In genomic region chr3:72178463-72179106, GRCh38 we compare ENCODE assay signal across 22 cellular contexts.
"Had no signal": no experiment of that assay in that cellular context is flagged by ENCODE, and none has a peak within 500 bp of the region (broad histone marks: within the 10 kb centered on the region; RNA-seq: fewer than 3 reads in every experiment).

No MANE protein-coding gene starts in this region.

- H3K4me3 ChIP-seq: adrenal gland, testis had no signal

- H3K4me3 Mint-ChIP-seq: neural crest cell; stimulated activated memory B cell treated with anti-CD40 and anti-IgM and Interleukin-4, amounts not matched to agents 10 μg/mL and 1 μg/mL and 100 μg/mL, for 72 hours; type B pancreatic cell had no signal

- ATAC-seq: gastroesophageal sphincter had no signal

- FAIRE-seq: bronchial epithelial cell had no signal

- H3K36me3 ChIP-seq: adrenal gland, esophagus muscularis mucosa, gastroesophageal sphincter, heart left ventricle, left lung, spleen had no signal

- H3K36me3 Mint-ChIP-seq: stimulated activated memory B cell treated with anti-CD40 and anti-IgM and Interleukin-4, amounts not matched to agents 10 μg/mL and 1 μg/mL and 100 μg/mL, for 72 hours; type B pancreatic cell had no signal

- H3K9me3 ChIP-seq: adrenal gland, esophagus muscularis mucosa, gastroesophageal sphincter, left lung, testis had no signal

- H3K27me3 ChIP-seq: adrenal gland, esophagus muscularis mucosa, gastroesophageal sphincter, testis had no signal

- DNase-seq: activated CD4-positive, CD25-positive, alpha-beta regulatory T cell treated with anti-CD3 and anti-CD28 coated beads, Interleukin-2, amount 50 U/mL, for 72 hours; activated CD8-positive, alpha-beta memory T cell treated with anti-CD3 and anti-CD28 coated beads for 24 hours; activated CD8-positive, alpha-beta memory T cell treated with anti-CD3 and anti-CD28 coated beads, Interleukin-2, amount 50 U/mL, for 48 hours; activated gamma-delta T cell; activated T-cell treated with anti-CD3 and anti-CD28 coated beads, Interleukin-2, amount 50 U/mL, for 72 hours; adrenal gland; cerebellar nuclear complex; effector CD4-positive, alpha-beta T cell; left lung; mammary epithelial cell; retina; spleen; stimulated activated CD4-positive, alpha-beta T cell treated with anti-CD3 and anti-CD28 coated beads, Interleukin-4, amount 100 ng/mL, for 4 hours; testis had no signal

- H3K4me1 ChIP-seq: adrenal gland had no signal

- H3K27ac Mint-ChIP-seq: activated naive CD4-positive, alpha-beta T cell treated with anti-CD3 and anti-CD28 coated beads, Interleukin-2, amount 50 U/mL, for 24 hours; activated T-cell treated with anti-CD3 and anti-CD28 coated beads, Interleukin-2, amount 50 U/mL, for 72 hours; stimulated activated memory B cell treated with anti-CD40 and anti-IgM and Interleukin-4, amounts not matched to agents 10 μg/mL and 1 μg/mL and 100 μg/mL, for 72 hours; type B pancreatic cell had no signal

- H3K27ac ChIP-seq: heart left ventricle, left lung, testis had no signal

- H3K9me3 Mint-ChIP-seq: activated naive CD4-positive, alpha-beta T cell treated with anti-CD3 and anti-CD28 coated beads, Interleukin-2, amount 50 U/mL, for 24 hours; neural crest cell; type B pancreatic cell had no signal
